ENCODE assay signal across 19 cellular contexts in the genomic region with DNA sequence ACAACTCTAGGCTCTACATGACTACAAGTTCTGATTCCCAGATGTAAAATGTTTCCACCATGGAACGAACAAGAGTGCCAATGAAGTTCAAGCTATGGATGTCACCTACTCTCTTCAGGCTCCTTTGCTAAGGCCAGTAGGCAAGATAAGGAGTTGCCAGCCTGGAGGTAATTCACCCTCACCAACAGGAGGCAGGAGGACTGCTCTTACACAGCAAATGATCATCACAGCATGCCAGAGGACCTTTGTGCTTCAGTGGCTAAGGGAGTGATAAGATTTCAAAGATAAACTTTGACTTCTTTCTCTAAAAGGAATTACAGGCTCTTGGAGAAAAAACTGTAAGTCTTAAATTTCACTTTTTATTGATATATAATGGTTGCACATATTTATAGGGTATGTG.
"Had no signal": no experiment of that assay in that cellular context is flagged by ENCODE, and none has a peak within 500 bp of the region (broad histone marks: within the 10 kb centered on the region; RNA-seq: fewer than 3 reads in every experiment).

No MANE protein-coding gene starts in this region.

- H3K27me3 ChIP-seq: dorsolateral prefrontal cortex, heart left ventricle, sigmoid colon, stomach, transverse colon had no signal

- H3K4me3 Mint-ChIP-seq: immature natural killer cell, natural killer cell, neural crest cell had no signal

- H3K36me3 Mint-ChIP-seq: immature natural killer cell, natural killer cell had no signal

- H3K36me3 ChIP-seq: heart left ventricle, sigmoid colon, stomach, thoracic aorta, transverse colon had no signal

- ATAC-seq: esophagus mucosa, heart left ventricle, left cardiac atrium, natural killer cell had no signal

- H3K4me1 ChIP-seq: heart left ventricle, sigmoid colon, transverse colon had no signal

- H3K9me3 ChIP-seq: sigmoid colon, stomach, thoracic aorta, transverse colon had no signal

- H3K27ac ChIP-seq: dorsolateral prefrontal cortex, heart left ventricle, sigmoid colon, skin epidermis, stomach, thoracic aorta, transverse colon had no signal

- H3K4me3 ChIP-seq: dorsolateral prefrontal cortex, heart left ventricle, sigmoid colon, skin epidermis, stomach, thoracic aorta, transverse colon had no signal

- H3K27ac Mint-ChIP-seq: immature natural killer cell, natural killer cell had no signal

- H3K9me3 Mint-ChIP-seq: natural killer cell had no signal

- H3K4me1 Mint-ChIP-seq: immature natural killer cell, natural killer cell had no signal

- DNase-seq: cortex of kidney; dorsolateral prefrontal cortex; effector CD8-positive, alpha-beta T cell; heart left ventricle; hippocampal formation; immature natural killer cell; left cardiac atrium; natural killer cell; posterior cingulate gyrus; sigmoid colon; stimulated activated CD4-positive, alpha-beta T cell treated with anti-CD3 and anti-CD28 coated beads, Interleukin-12 subunit alpha, Interleukin-12 subunit beta, amount 100 ng/mL, for 4 hours; stimulated activated naive CD4-positive, alpha-beta T cell; stomach; substantia nigra; transverse colon had no signal
